In the genomic region with DNA sequence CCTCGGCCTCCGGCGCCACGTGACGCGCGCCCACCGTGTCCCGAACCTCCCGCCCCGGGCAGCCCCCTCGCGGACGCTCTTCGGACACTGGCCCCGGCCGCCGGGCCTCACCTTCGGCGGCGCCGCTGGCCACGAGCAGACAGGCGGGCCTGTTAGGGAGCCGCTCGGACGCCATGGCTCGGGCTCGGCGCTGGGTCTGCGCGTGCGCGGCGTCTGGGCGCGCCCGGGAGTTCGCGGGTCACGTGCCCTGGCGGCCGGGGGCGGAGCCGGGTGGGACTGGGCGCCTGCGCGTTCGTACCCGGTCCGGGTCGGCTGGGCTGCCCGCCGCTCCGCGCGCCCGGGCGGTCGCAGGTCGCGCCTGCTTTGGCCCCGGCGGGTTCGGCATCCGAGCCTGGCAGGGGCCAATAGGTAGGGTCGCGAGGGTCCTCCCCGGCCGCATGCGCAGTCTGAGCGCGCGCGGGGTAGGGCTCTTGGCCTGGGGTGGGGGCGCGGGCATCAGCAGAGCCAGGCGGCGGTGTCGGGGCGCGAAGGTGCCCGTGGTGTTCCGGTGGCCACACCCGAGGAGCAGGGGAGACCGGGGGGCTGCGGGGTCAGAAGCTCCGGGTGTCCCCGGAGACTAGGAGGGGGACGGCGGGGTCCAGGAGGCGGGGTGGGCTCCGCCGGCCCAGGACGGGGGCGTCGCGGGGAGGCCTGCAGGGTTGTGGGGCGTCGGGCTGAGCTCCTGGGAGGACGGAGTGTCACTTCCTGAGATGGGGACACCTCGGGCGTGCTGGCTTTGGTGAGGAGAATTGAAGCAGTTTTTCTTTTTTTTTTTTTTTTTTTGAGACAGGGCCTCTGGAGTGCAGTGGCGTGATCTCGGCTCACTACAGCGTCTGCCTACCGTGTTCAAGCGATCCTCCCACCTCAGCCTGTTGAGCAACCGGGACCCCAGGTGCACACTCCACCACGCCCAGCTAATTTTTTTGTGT, we compare ENCODE assay signal across 8 cellular contexts. TPM values are rescaled to one million over a fixed set of nuclear protein-coding genes. Genes with fewer than 3 reads are reported as not detected.
DNase-seq lines count a peak whose midpoint lies in the region; ATAC-seq, FAIRE-seq and TF ChIP-seq lines count a peak whose summit lies in the region.

A gene with protein sequence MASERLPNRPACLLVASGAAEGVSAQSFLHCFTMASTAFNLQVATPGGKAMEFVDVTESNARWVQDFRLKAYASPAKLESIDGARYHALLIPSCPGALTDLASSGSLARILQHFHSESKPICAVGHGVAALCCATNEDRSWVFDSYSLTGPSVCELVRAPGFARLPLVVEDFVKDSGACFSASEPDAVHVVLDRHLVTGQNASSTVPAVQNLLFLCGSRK (minus strand): TSS at position 200 of the 968 bp plus-strand sequence. CDS start 25 bp downstream, at position 175.

- peak; percentile 65 for ATAC-seq in HG03066 (IDR thresholded peaks at IDR 0.05; ENCODE audit: low read depth, unreplicated experiment)

- H3K4me1 ChIP-seq in small intestine (ENCODE audit: control insufficient read depth in 2 of 2, insufficient read depth in 1 of 2, low read depth in 1 of 2, low read length in 1 of 2): peaks cover 2 to 6% of the 10 kb centered on the region in 2 donors

- no peaks in the 10 kb centered on the region for H3K9me3 ChIP-seq in small intestine (ENCODE audit: control insufficient read depth, low read depth)

- in situ Hi-C loops in T47D (cut with HindIII; ENCODE audit: low pct_unique_long_range_greater_than_20kb, low sequenced_read_pairs): no loop called here

- peak; percentile 98 for TF ChIP-seq POLR2A in GM18526 (IDR thresholded peaks at IDR 0.05; ENCODE audit: extremely low read depth, insufficient read length)

- H3K27me3 ChIP-seq in small intestine (ENCODE audit: control insufficient read depth in 2 of 2, insufficient read depth in 2 of 2, low read length in 2 of 2): no peaks in the 10 kb centered on the region

- peak within 1 kb of the TSS; percentile 84 for H3K27ac ChIP-seq in VCaP
- peak within 1 kb of the TSS; percentile 70 to 87 for H3K27ac ChIP-seq in small intestine (ENCODE audit: low read depth in 1 of 2, low read length in 1 of 2)

- TF ChIP-seq CTCF in VCaP (conservative IDR thresholded peaks at IDR 0.05): no peak

- WGBS in small intestine, 3 donors: 1% methylated on average over 74 to 110 of the region's 110 CpGs

- H3K36me3 ChIP-seq in small intestine (ENCODE audit: control insufficient read depth in 2 of 2, insufficient read depth in 2 of 2, low read length in 2 of 2): peaks cover 0 to 5% of the 10 kb centered on the region in 2 donors

- peak within 1 kb of the TSS; percentile 61 to 92 for H3K4me3 ChIP-seq in small intestine (ENCODE audit: low read depth in 1 of 2, low read length in 2 of 2)

- peak; percentile 100 for DNase-seq in 8988T
- peak; percentile 45 for DNase-seq in NCI-H2171 (lab: John Stamatoyannopoulos, UW)
- DNase-seq in T47D (ENCODE audit: low read depth in 1 of 2, low spot score in 1 of 2): peak; percentile 86 to 98
- DNase-seq in iPS-NIHi11 (ENCODE audit: low spot score): peak; percentile 100
- DNase-seq in small intestine: peak; percentile 89

- no peak for FAIRE-seq in small intestine (lab: Jason Lieb, UNC)

RNA-seq across cellular contexts. Expression of the gene that starts here (rescaled TPM):
- 10 to 100 TPM; 12.2 to 46.0 (median 13.6) TPM for polyA plus RNA-seq in small intestine

Comparison
In these comparisons a context has a peak if more than half of its experiments do, and no peak if none do; other contexts are left out.
1. Peak in every context shown above with its lines: DNase-seq, ATAC-seq, H3K4me3 ChIP-seq and H3K27ac ChIP-seq.
2. DNase-seq: peak in every context shown above with its lines; median percentile 100 in 8988T; 100 in iPS-NIHi11; 92 in T47D; 89 in small intestine; 45 in NCI-H2171.